1 cellular context compared by ENCODE assay signal in the genomic region with DNA sequence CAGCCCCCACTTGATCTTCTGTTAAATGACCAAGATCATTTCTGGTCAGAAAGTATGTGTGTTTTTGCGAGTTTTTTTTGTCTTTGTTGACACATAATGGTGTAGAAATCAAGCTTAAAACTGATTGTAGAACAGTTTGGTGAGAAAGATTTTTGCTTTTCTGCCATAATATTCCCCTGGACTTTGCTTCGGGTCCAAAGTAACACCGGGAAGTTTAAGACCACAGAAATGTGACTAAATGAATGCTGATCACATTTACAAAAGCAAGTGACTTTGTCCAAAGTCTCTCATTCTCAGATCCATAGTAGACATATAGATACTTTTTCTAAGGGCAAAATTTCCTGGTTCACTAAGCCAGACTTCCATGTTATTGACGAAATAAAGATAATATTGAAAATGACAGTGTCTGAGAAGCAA.
TF ChIP-seq lines count a peak whose summit lies in the region.

No MANE protein-coding gene starts in this region.

TF ChIP-seq in GM23338, 12 proteins besides CTCF, POLR2A, EP300 and RAD21 (continued from another document):
- TF ChIP-seq, protein P1, sequence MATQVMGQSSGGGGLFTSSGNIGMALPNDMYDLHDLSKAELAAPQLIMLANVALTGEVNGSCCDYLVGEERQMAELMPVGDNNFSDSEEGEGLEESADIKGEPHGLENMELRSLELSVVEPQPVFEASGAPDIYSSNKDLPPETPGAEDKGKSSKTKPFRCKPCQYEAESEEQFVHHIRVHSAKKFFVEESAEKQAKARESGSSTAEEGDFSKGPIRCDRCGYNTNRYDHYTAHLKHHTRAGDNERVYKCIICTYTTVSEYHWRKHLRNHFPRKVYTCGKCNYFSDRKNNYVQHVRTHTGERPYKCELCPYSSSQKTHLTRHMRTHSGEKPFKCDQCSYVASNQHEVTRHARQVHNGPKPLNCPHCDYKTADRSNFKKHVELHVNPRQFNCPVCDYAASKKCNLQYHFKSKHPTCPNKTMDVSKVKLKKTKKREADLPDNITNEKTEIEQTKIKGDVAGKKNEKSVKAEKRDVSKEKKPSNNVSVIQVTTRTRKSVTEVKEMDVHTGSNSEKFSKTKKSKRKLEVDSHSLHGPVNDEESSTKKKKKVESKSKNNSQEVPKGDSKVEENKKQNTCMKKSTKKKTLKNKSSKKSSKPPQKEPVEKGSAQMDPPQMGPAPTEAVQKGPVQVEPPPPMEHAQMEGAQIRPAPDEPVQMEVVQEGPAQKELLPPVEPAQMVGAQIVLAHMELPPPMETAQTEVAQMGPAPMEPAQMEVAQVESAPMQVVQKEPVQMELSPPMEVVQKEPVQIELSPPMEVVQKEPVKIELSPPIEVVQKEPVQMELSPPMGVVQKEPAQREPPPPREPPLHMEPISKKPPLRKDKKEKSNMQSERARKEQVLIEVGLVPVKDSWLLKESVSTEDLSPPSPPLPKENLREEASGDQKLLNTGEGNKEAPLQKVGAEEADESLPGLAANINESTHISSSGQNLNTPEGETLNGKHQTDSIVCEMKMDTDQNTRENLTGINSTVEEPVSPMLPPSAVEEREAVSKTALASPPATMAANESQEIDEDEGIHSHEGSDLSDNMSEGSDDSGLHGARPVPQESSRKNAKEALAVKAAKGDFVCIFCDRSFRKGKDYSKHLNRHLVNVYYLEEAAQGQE (IDR thresholded peaks at IDR 0.05; ENCODE audit: unreplicated experiment): no peak
- TF ChIP-seq EZH2phosphoT487 (IDR thresholded peaks at IDR 0.05; ENCODE audit: unreplicated experiment) (no peak), NANOG (IDR thresholded peaks at IDR 0.05; ENCODE audit: borderline replicate concordance) (no peak), EZH2 (IDR thresholded peaks at IDR 0.05; ENCODE audit: low read depth, unreplicated experiment) (no peak), CREB1 (CRISPR knock-in tag; IDR thresholded peaks at IDR 0.05; ENCODE audit: low read depth) (no peak), JUNB (IDR thresholded peaks at IDR 0.05; ENCODE audit: unreplicated experiment) (no peak)
- TF ChIP-seq, protein P2, sequence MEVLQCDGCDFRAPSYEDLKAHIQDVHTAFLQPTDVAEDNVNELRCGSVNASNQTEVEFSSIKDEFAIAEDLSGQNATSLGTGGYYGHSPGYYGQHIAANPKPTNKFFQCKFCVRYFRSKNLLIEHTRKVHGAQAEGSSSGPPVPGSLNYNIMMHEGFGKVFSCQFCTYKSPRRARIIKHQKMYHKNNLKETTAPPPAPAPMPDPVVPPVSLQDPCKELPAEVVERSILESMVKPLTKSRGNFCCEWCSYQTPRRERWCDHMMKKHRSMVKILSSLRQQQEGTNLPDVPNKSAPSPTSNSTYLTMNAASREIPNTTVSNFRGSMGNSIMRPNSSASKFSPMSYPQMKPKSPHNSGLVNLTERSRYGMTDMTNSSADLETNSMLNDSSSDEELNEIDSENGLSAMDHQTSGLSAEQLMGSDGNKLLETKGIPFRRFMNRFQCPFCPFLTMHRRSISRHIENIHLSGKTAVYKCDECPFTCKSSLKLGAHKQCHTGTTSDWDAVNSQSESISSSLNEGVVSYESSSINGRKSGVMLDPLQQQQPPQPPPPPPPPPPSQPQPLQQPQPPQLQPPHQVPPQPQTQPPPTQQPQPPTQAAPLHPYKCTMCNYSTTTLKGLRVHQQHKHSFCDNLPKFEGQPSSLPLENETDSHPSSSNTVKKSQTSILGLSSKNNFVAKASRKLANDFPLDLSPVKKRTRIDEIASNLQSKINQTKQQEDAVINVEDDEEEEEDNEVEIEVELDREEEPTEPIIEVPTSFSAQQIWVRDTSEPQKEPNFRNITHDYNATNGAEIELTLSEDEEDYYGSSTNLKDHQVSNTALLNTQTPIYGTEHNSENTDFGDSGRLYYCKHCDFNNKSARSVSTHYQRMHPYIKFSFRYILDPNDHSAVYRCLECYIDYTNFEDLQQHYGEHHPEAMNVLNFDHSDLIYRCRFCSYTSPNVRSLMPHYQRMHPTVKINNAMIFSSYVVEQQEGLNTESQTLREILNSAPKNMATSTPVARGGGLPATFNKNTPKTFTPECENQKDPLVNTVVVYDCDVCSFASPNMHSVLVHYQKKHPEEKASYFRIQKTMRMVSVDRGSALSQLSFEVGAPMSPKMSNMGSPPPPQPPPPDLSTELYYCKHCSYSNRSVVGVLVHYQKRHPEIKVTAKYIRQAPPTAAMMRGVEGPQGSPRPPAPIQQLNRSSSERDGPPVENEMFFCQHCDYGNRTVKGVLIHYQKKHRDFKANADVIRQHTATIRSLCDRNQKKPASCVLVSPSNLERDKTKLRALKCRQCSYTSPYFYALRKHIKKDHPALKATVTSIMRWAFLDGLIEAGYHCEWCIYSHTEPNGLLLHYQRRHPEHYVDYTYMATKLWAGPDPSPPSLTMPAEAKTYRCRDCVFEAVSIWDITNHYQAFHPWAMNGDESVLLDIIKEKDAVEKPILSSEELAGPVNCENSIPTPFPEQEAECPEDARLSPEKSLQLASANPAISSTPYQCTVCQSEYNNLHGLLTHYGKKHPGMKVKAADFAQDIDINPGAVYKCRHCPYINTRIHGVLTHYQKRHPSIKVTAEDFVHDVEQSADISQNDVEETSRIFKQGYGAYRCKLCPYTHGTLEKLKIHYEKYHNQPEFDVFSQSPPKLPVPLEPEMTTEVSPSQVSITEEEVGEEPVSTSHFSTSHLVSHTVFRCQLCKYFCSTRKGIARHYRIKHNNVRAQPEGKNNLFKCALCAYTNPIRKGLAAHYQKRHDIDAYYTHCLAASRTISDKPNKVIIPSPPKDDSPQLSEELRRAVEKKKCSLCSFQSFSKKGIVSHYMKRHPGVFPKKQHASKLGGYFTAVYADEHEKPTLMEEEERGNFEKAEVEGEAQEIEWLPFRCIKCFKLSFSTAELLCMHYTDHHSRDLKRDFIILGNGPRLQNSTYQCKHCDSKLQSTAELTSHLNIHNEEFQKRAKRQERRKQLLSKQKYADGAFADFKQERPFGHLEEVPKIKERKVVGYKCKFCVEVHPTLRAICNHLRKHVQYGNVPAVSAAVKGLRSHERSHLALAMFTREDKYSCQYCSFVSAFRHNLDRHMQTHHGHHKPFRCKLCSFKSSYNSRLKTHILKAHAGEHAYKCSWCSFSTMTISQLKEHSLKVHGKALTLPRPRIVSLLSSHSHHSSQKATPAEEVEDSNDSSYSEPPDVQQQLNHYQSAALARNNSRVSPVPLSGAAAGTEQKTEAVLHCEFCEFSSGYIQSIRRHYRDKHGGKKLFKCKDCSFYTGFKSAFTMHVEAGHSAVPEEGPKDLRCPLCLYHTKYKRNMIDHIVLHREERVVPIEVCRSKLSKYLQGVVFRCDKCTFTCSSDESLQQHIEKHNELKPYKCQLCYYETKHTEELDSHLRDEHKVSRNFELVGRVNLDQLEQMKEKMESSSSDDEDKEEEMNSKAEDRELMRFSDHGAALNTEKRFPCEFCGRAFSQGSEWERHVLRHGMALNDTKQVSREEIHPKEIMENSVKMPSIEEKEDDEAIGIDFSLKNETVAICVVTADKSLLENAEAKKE (CRISPR knock-in tag; IDR thresholded peaks at IDR 0.05): no peak
- TF ChIP-seq, protein P3, sequence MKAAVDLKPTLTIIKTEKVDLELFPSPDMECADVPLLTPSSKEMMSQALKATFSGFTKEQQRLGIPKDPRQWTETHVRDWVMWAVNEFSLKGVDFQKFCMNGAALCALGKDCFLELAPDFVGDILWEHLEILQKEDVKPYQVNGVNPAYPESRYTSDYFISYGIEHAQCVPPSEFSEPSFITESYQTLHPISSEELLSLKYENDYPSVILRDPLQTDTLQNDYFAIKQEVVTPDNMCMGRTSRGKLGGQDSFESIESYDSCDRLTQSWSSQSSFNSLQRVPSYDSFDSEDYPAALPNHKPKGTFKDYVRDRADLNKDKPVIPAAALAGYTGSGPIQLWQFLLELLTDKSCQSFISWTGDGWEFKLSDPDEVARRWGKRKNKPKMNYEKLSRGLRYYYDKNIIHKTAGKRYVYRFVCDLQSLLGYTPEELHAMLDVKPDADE (IDR thresholded peaks at IDR 0.05): no peak
